18 cellular contexts compared by ENCODE assay signal in the genomic region with DNA sequence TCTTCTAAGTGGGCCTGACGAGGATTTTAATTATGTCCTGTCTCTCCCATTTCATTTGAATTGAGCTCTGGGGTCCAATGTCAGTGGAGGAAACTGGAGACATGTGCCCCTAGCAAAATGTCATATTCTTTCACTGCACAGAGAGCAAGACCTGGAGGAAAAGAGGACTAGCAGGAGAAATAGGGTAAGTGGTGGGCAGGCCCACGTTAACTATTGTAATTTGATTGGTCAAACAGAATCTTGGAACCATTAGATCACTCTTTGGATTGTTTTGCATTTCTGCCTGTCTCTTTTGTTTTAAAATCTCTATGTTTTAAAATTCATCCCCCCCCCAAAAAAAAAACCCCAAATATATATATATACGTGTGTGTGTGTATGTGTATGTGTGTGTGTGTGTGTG.
DNase-seq lines count a peak whose midpoint lies in the region; ATAC-seq, FAIRE-seq and TF ChIP-seq lines count a peak whose summit lies in the region.
"Had no signal": no experiment of that assay in that cellular context is flagged by ENCODE, and none has a peak within 500 bp of the region (broad histone marks: within the 10 kb centered on the region; RNA-seq: fewer than 3 reads in every experiment).

No MANE protein-coding gene starts in this region.

- FAIRE-seq in GM12892 (lab: Jason Lieb, UNC): no peak
- FAIRE-seq: GM12878 had no signal

- H2BK5ac ChIP-seq in mesenchymal stem cell (ENCODE audit: low read depth, low read length, poor library complexity, severe bottlenecking): no peak overlapping the region

- intact Hi-C loops in tibial artery (cut with DNase I; ENCODE audit: low total_unique reads): no loop called here

- CTCF ChIA-PET in activated naive CD4-positive, alpha-beta T cell treated with anti-CD3 and anti-CD28 coated beads, Interleukin-2, amount 10 ng/mL, durations not matched to agents 7 days and 5 days (lab: Charles Lee): no interaction called here

- no peaks in the 10 kb centered on the region for H3K79me1 ChIP-seq in mesenchymal stem cell (replicated peaks; ENCODE audit: low read length, poor library complexity, severe bottlenecking)

- H3K27ac ChIP-seq in mesenchymal stem cell (ENCODE audit: low read length, poor library complexity, severe bottlenecking) (peak overlapping the region; percentile 99), tibial artery (peak overlapping the region; percentile 52 to 73)

- no peak overlapping the region for H3K18ac ChIP-seq in mesenchymal stem cell (ENCODE audit: low read depth in 1 of 2, low read length in 2 of 2)

- H3K36me3 ChIP-seq in mesenchymal stem cell (ENCODE audit: control insufficient read depth in 1 of 2, insufficient read depth in 2 of 2, low read depth in 1 of 2, low read length in 2 of 2): no peaks in the 10 kb centered on the region
- no peaks in the 10 kb centered on the region for H3K36me3 ChIP-seq in tibial artery

- peaks cover 3% of the 10 kb centered on the region for H3K36me3 Mint-ChIP-seq in activated naive CD4-positive, alpha-beta T cell treated with anti-CD3 and anti-CD28 coated beads, Interleukin-2, amount 10 ng/mL, durations not matched to agents 7 days and 5 days
- H3K36me3 Mint-ChIP-seq in activated naive CD8-positive, alpha-beta T cell treated with anti-CD3 and anti-CD28 coated beads, Interleukin-2, amount 10 ng/mL, durations not matched to agents 7 days and 5 days: no peaks in the 10 kb centered on the region
- H3K36me3 Mint-ChIP-seq: type B pancreatic cell had no signal

- H2AK5ac ChIP-seq in mesenchymal stem cell (ENCODE audit: low read length, severe bottlenecking): no peak overlapping the region

- 96% methylated on average over 2 of the region's 3 CpGs for WGBS in mesenchymal stem cell

- no peak overlapping the region for H2BK15ac ChIP-seq in mesenchymal stem cell (ENCODE audit: low read depth, poor library complexity, severe bottlenecking)

- no peak overlapping the region for H3K4me2 ChIP-seq in mesenchymal stem cell (ENCODE audit: low read length, poor library complexity, severe bottlenecking)

- no peak overlapping the region for H2BK12ac ChIP-seq in mesenchymal stem cell (ENCODE audit: low read length in 2 of 2)

- H3K14ac ChIP-seq in mesenchymal stem cell (ENCODE audit: low read length in 2 of 2): no peak overlapping the region

- no peak overlapping the region for H4K91ac ChIP-seq in mesenchymal stem cell (ENCODE audit: low read length)

- peak overlapping the region; percentile 98 for H3K9ac ChIP-seq in mesenchymal stem cell (ENCODE audit: low read length)

- H3K27me3 ChIP-seq in mesenchymal stem cell (ENCODE audit: control insufficient read depth in 1 of 2, insufficient read depth in 1 of 2, low read length in 2 of 2) (no peaks in the 10 kb centered on the region), tibial artery (no peaks in the 10 kb centered on the region)

- H4K8ac ChIP-seq in mesenchymal stem cell (ENCODE audit: low read length): no peak overlapping the region

- H3K27me3 Mint-ChIP-seq in activated naive CD4-positive, alpha-beta T cell treated with anti-CD3 and anti-CD28 coated beads, Interleukin-2, amount 10 ng/mL, durations not matched to agents 7 days and 5 days: peaks cover 72% of the 10 kb centered on the region
- H3K27me3 Mint-ChIP-seq in activated naive CD8-positive, alpha-beta T cell treated with anti-CD3 and anti-CD28 coated beads, Interleukin-2, amount 10 ng/mL, durations not matched to agents 7 days and 5 days: peaks cover 62% of the 10 kb centered on the region

- peaks cover under 1% of the 10 kb centered on the region for H3K9me3 ChIP-seq in mesenchymal stem cell (ENCODE audit: control insufficient read depth, low read length)
- H3K9me3 ChIP-seq in tibial artery: no peaks in the 10 kb centered on the region

- POLR2A ChIA-PET in activated naive CD8-positive, alpha-beta T cell treated with anti-CD3 and anti-CD28 coated beads, Interleukin-2, amount 10 ng/mL, durations not matched to agents 7 days and 5 days (lab: Charles Lee): no interaction called here

- no peak for ATAC-seq in activated naive CD8-positive, alpha-beta T cell treated with anti-CD3 and anti-CD28 coated beads, Interleukin-2, amount 10 ng/mL, durations not matched to agents 7 days and 5 days (ENCODE audit: low read depth)
- ATAC-seq in GM19328 (IDR thresholded peaks at IDR 0.05; ENCODE audit: unreplicated experiment): no peak

- no peak for TF ChIP-seq POLR2A in GM12892 (IDR thresholded peaks at IDR 0.05; ENCODE audit: low read depth, low read length)

- H3K4me3 ChIP-seq in mesenchymal stem cell (ENCODE audit: insufficient read depth in 1 of 2, low read depth in 1 of 2, low read length in 2 of 2): peak overlapping the region in 1 of 2 experiments; percentile 76
- peak overlapping the region in 1 of 2 donors; percentile 35 for H3K4me3 ChIP-seq in tibial artery
- H3K4me3 ChIP-seq: GM12878, SK-N-MC had no signal

- no peak for TF ChIP-seq CTCF in tibial artery (IDR thresholded peaks at IDR 0.05)

- peaks cover 37% of the 10 kb centered on the region for H3K4me1 Mint-ChIP-seq in activated naive CD4-positive, alpha-beta T cell treated with anti-CD3 and anti-CD28 coated beads, Interleukin-2, amount 10 ng/mL, durations not matched to agents 7 days and 5 days
- peaks cover 29% of the 10 kb centered on the region for H3K4me1 Mint-ChIP-seq in activated naive CD8-positive, alpha-beta T cell treated with anti-CD3 and anti-CD28 coated beads, Interleukin-2, amount 10 ng/mL, durations not matched to agents 7 days and 5 days

- H3K4me1 ChIP-seq in mesenchymal stem cell (ENCODE audit: control insufficient read depth, insufficient read depth, low read depth, low read length) (peaks cover 11% of the 10 kb centered on the region), tibial artery (peaks cover 0 to 31% (median 9%) of the 10 kb centered on the region in 4 donors)

- no peak overlapping the region for H2BK120ac ChIP-seq in mesenchymal stem cell (ENCODE audit: low read depth, low read length)

- no peak for DNase-seq in activated naive CD4-positive, alpha-beta T cell treated with anti-CD3 and anti-CD28 coated beads, Interleukin-2, amount 10 ng/mL, durations not matched to agents 7 days and 5 days
- DNase-seq in activated naive CD4-positive, alpha-beta T cell (lab: John Stamatoyannopoulos, UW): no peak
- no peak for DNase-seq in activated naive CD8-positive, alpha-beta T cell treated with anti-CD3 and anti-CD28 coated beads, Interleukin-2, amount 10 ng/mL, durations not matched to agents 7 days and 5 days
- DNase-seq in mesenchymal stem cell (no peak), tibial artery (no peak), GM12892 (ENCODE audit: insufficient read length) (no peak)
- no peak for DNase-seq in activated T-cell treated with anti-CD3 and anti-CD28 coated beads, Interleukin-2, amount 50 U/mL, for 48 hours
- DNase-seq: activated B cell treated with CpG ODN at 0.5 μM for 24 hours; DMS 273 treated with DMSO at 0.1 percent for 48 hours; effector memory CD4-positive, alpha-beta T cell; Kasumi-1; NCI-H2081 treated with DMSO at 0.1 percent for 48 hours; stimulated activated CD4-positive, alpha-beta T cell treated with anti-CD3 and anti-CD28 coated beads, Interleukin-12 subunit alpha, Interleukin-12 subunit beta, amount 100 ng/mL, for 4 hours had no signal

- H3K23ac ChIP-seq in mesenchymal stem cell (ENCODE audit: low read length in 2 of 2): no peak overlapping the region

- no peak overlapping the region for H3K4ac ChIP-seq in mesenchymal stem cell (ENCODE audit: low read depth in 1 of 2, low read length in 2 of 2)

- H3K4me3 Mint-ChIP-seq in activated naive CD4-positive, alpha-beta T cell treated with anti-CD3 and anti-CD28 coated beads, Interleukin-2, amount 10 ng/mL, durations not matched to agents 7 days and 5 days: no peak overlapping the region
- peak overlapping the region; percentile 54 for H3K4me3 Mint-ChIP-seq in activated naive CD8-positive, alpha-beta T cell treated with anti-CD3 and anti-CD28 coated beads, Interleukin-2, amount 10 ng/mL, durations not matched to agents 7 days and 5 days
- H3K4me3 Mint-ChIP-seq: neural crest cell had no signal

- peak overlapping the region; percentile 14 for H3K27ac Mint-ChIP-seq in activated naive CD4-positive, alpha-beta T cell treated with anti-CD3 and anti-CD28 coated beads, Interleukin-2, amount 10 ng/mL, durations not matched to agents 7 days and 5 days
- H3K27ac Mint-ChIP-seq in activated naive CD8-positive, alpha-beta T cell treated with anti-CD3 and anti-CD28 coated beads, Interleukin-2, amount 10 ng/mL, durations not matched to agents 7 days and 5 days: no peak overlapping the region
- H3K27ac Mint-ChIP-seq: activated B cell treated with CpG ODN at 0.5 μM for 24 hours had no signal

- H3K9me3 Mint-ChIP-seq in activated naive CD4-positive, alpha-beta T cell treated with anti-CD3 and anti-CD28 coated beads, Interleukin-2, amount 10 ng/mL, durations not matched to agents 7 days and 5 days: peaks cover 27% of the 10 kb centered on the region
- peaks cover 5% of the 10 kb centered on the region for H3K9me3 Mint-ChIP-seq in activated naive CD8-positive, alpha-beta T cell treated with anti-CD3 and anti-CD28 coated beads, Interleukin-2, amount 10 ng/mL, durations not matched to agents 7 days and 5 days
- H3K9me3 Mint-ChIP-seq: type B pancreatic cell had no signal

- no peak overlapping the region for H2AFZ ChIP-seq in mesenchymal stem cell (ENCODE audit: low read depth, low read length)
